ENCODE assay signal across 24 cellular contexts in the genomic region with DNA sequence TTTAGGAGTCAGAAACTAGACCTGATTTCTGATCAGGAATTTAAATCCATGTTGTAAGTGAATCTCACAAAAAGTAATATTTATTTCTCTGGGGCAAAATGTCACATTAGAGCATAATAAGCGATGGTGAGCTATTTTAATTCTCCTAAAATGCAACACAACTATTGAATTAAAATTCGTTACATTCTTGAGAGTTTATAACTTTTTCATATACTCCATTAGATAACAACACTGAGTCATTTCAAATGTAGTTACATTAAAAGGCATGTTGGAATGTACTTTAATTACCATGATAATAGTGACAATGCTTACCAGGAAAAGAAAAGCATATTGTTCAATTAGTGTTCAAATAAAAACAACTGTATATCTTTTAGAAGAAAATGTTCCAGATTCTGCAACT.
"Had no signal": no experiment of that assay in that cellular context is flagged by ENCODE, and none has a peak within 500 bp of the region (broad histone marks: within the 10 kb centered on the region; RNA-seq: fewer than 3 reads in every experiment).

No MANE protein-coding gene starts in this region.

- H3K4me2 ChIP-seq: neural progenitor cell, smooth muscle cell had no signal

- H2AFZ ChIP-seq: neural progenitor cell had no signal

- DNase-seq: hypothalamus; islet precursor cell; left ventricle myocardium inferior; mesendoderm; naive B cell; natural killer cell; nephron progenitor cell; ovary; right lobe of liver; stimulated activated CD4-positive, alpha-beta T cell treated with anti-CD3 and anti-CD28 coated beads, Interleukin-1b, Interleukin-23, amount 100 ng/mL, for 48 hours; stimulated activated CD4-positive, alpha-beta T cell treated with anti-CD3 and anti-CD28 coated beads, Interleukin-2, amount 100 ng/mL, for 48 hours; stimulated activated CD4-positive, alpha-beta T cell treated with anti-CD3 and anti-CD28 coated beads, Interleukin-4, amount 100 ng/mL, for 4 hours; stimulated activated CD8-positive, alpha-beta memory T cell treated with anti-CD3 and anti-CD28 coated beads, Interleukin-4, amount 100 ng/mL, for 48 hours; stimulated activated naive CD4-positive, alpha-beta T cell treated with Interleukin-2 at 50 U/mL for 16 hours; stimulated activated naive CD8-positive, alpha-beta T cell treated with anti-CD3 and anti-CD28 coated beads, Interleukin-15, amount 100 ng/mL, for 72 hours; substantia nigra; uterus had no signal

- H3K27ac ChIP-seq: left ventricle myocardium inferior, neural progenitor cell, neutrophil, ovary, right atrium auricular region, right lobe of liver, tibial nerve, uterus had no signal

- H3K4me1 ChIP-seq: left ventricle myocardium inferior, right atrium auricular region, right lobe of liver, tibial nerve, uterus had no signal

- H3K27me3 ChIP-seq: neural progenitor cell, neutrophil, ovary, right atrium auricular region, right lobe of liver, tibial nerve, uterus had no signal

- H3K9ac ChIP-seq: neural progenitor cell had no signal

- H3K4me3 ChIP-seq: left ventricle myocardium inferior, lung, neural progenitor cell, ovary, right atrium auricular region, right lobe of liver, smooth muscle cell, tibial nerve, uterus had no signal

- H3K36me3 ChIP-seq: left ventricle myocardium inferior, neural progenitor cell, neutrophil, ovary, right atrium auricular region, right lobe of liver, tibial nerve, uterus had no signal

- ATAC-seq: natural killer cell; right lobe of liver; stimulated activated memory B cell treated with anti-CD40 and anti-IgM and Interleukin-4, amounts not matched to agents 10 μg/mL and 1 μg/mL and 100 μg/mL, for 72 hours; stimulated activated naive CD8-positive, alpha-beta T cell treated with anti-CD3 and anti-CD28 coated beads, Interleukin-15, amount 100 ng/mL, for 72 hours had no signal

- H3K9me3 ChIP-seq: left ventricle myocardium inferior, neutrophil, ovary, right atrium auricular region, right lobe of liver, tibial nerve, uterus had no signal
